ENCODE assay signal across 8 cellular contexts in the genomic region with DNA sequence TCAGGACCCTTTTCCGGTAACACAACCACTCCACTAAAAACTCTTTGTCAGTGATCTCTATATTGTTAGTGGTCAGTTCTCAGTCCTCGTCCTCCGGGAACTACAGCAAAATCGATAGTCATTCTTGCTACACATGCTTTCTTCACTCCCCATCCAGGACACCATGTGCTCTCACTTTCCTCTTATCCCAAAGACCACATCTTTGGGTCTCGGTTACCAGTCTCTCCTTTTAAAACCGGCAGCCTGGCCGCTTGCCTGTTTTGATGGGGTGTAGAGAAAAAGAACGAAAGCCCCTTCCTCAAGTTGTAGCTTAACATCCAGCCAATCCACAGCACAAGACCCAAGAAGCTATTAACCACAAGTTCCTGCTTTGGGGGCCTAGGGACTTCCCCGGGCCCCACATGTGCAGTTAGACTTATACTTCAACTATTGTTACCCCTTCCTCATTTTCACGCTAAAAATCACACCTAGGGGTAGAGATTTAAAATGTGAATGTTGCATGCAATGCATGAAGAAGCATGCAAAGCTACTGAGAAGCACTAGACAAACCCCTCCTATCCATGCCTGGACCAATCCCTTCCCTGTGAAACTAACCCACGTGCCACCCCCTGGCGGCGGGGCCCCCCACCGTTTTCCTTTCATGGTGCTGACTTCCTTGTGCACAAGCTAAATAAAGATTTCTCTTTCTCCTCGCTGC. TPM values are rescaled to one million over a fixed set of nuclear protein-coding genes. Genes with fewer than 3 reads are reported as not detected.
DNase-seq lines count a peak whose midpoint lies in the region; ATAC-seq and TF ChIP-seq lines count a peak whose summit lies in the region.

No MANE protein-coding gene starts in this region.

- intact Hi-C loops in CD4-positive, alpha-beta memory T cell (cut with micrococcal nuclease): no loop called here

- peak; percentile 26 to 69 (median 33) for DNase-seq in CD4-positive, alpha-beta memory T cell
- DNase-seq in NOMO-1 treated with DMSO at 0.1 percent for 48 hours (lab: John Stamatoyannopoulos, UW; ENCODE audit: unreplicated experiment) (peak; percentile 93), neural crest cell (ENCODE audit: low read depth, low spot score) (no peak), SHP77 (lab: John Stamatoyannopoulos, UW) (no peak), COLO829 (ENCODE audit: low spot score) (no peak)
- DNase-seq in activated naive CD4-positive, alpha-beta T cell treated with anti-CD3 and anti-CD28 coated beads, Interleukin-2, amount 10 ng/mL, durations not matched to agents 7 days and 5 days: peak; percentile 61

- peak overlapping the region in 1 of 2 donors; percentile 63 for H3K4me3 ChIP-seq in CD4-positive, alpha-beta memory T cell (ENCODE audit: low read length in 2 of 2)

- H3K27ac ChIP-seq in CD4-positive, alpha-beta memory T cell (ENCODE audit: low read depth, low read length): peak overlapping the region; percentile 83

- POLR2A ChIA-PET in CD4-positive, alpha-beta memory T cell (lab: Charles Lee; ENCODE audit: partially characterized antibody): interaction anchor here (1.1 to 4.1 kb wide), 7 partner anchors 16 to 78 kb away, joined by 3 to 34 read pairs (median 8); partner anchors contain the start of gene BRSK2

- H3K9me3 Mint-ChIP-seq in CD4-positive, alpha-beta memory T cell: peaks cover 0 to 7% (median under 1%) of the 10 kb centered on the region in 8 donors
- H3K9me3 Mint-ChIP-seq in activated naive CD4-positive, alpha-beta T cell treated with anti-CD3 and anti-CD28 coated beads, Interleukin-2, amount 10 ng/mL, durations not matched to agents 7 days and 5 days: peaks cover 16% of the 10 kb centered on the region
- H3K9me3 Mint-ChIP-seq in neural crest cell: peaks cover 19% of the 10 kb centered on the region

- H3K36me3 Mint-ChIP-seq in CD4-positive, alpha-beta memory T cell: peaks cover 0 to 10% of the 10 kb centered on the region in 2 donors
- peaks cover 9% of the 10 kb centered on the region for H3K36me3 Mint-ChIP-seq in activated naive CD4-positive, alpha-beta T cell treated with anti-CD3 and anti-CD28 coated beads, Interleukin-2, amount 10 ng/mL, durations not matched to agents 7 days and 5 days
- peaks cover 10% of the 10 kb centered on the region for H3K36me3 Mint-ChIP-seq in neural crest cell (ENCODE audit: low read depth)

- peaks cover 45% of the 10 kb centered on the region for H3K4me1 ChIP-seq in CD4-positive, alpha-beta memory T cell (ENCODE audit: insufficient read depth, low read length)

- peaks cover 0 to 1% of the 10 kb centered on the region in 2 donors for H3K27me3 Mint-ChIP-seq in CD4-positive, alpha-beta memory T cell
- peaks cover 36% of the 10 kb centered on the region for H3K27me3 Mint-ChIP-seq in activated naive CD4-positive, alpha-beta T cell treated with anti-CD3 and anti-CD28 coated beads, Interleukin-2, amount 10 ng/mL, durations not matched to agents 7 days and 5 days
- peaks cover 23% of the 10 kb centered on the region for H3K27me3 Mint-ChIP-seq in neural crest cell (ENCODE audit: low read depth)

- H3K4me3 Mint-ChIP-seq in CD4-positive, alpha-beta memory T cell: peak overlapping the region; percentile 83 to 91 (median 87)
- H3K4me3 Mint-ChIP-seq in activated naive CD4-positive, alpha-beta T cell treated with anti-CD3 and anti-CD28 coated beads, Interleukin-2, amount 10 ng/mL, durations not matched to agents 7 days and 5 days: peak overlapping the region; percentile 81
- H3K4me3 Mint-ChIP-seq in neural crest cell: peak overlapping the region; percentile 87

- H3K27me3 ChIP-seq in CD4-positive, alpha-beta memory T cell (ENCODE audit: insufficient read depth, low read length): no peaks in the 10 kb centered on the region

- H3K27ac Mint-ChIP-seq in CD4-positive, alpha-beta memory T cell: peak overlapping the region; percentile 63 to 98 (median 94)
- peak overlapping the region; percentile 79 for H3K27ac Mint-ChIP-seq in activated naive CD4-positive, alpha-beta T cell treated with anti-CD3 and anti-CD28 coated beads, Interleukin-2, amount 10 ng/mL, durations not matched to agents 7 days and 5 days
- no peak overlapping the region for H3K27ac Mint-ChIP-seq in neural crest cell (ENCODE audit: unreplicated experiment)

- peaks cover 17 to 43% (median 33%) of the 10 kb centered on the region in 4 donors for H3K4me1 Mint-ChIP-seq in CD4-positive, alpha-beta memory T cell
- H3K4me1 Mint-ChIP-seq in activated naive CD4-positive, alpha-beta T cell treated with anti-CD3 and anti-CD28 coated beads, Interleukin-2, amount 10 ng/mL, durations not matched to agents 7 days and 5 days: peaks cover 36% of the 10 kb centered on the region
- peaks cover 12% of the 10 kb centered on the region for H3K4me1 Mint-ChIP-seq in neural crest cell

- H3K9me3 ChIP-seq in CD4-positive, alpha-beta memory T cell (ENCODE audit: control insufficient read depth in 1 of 2, low read length in 2 of 2): no peaks in the 10 kb centered on the region

- ATAC-seq in GM21723 (IDR thresholded peaks at IDR 0.05; ENCODE audit: unreplicated experiment) (no peak), HG03039 (IDR thresholded peaks at IDR 0.05; ENCODE audit: unreplicated experiment) (no peak)

- no peak for TF ChIP-seq CTCF in neural crest cell (conservative IDR thresholded peaks at IDR 0.05)

- no peaks in the 10 kb centered on the region for H3K36me3 ChIP-seq in CD4-positive, alpha-beta memory T cell (ENCODE audit: insufficient read depth, low read length)

- CTCF ChIA-PET in CD4-positive, alpha-beta memory T cell (lab: Charles Lee; ENCODE audit: partially characterized antibody): interaction anchor here (1.0 to 1.6 kb wide), 2 partner anchors 9 to 263 kb away, joined by 3 read pairs; no protein-coding TSS in a partner anchor
- CTCF ChIA-PET in activated naive CD4-positive, alpha-beta T cell treated with anti-CD3 and anti-CD28 coated beads, Interleukin-2, amount 10 ng/mL, durations not matched to agents 7 days and 5 days (lab: Charles Lee): interaction anchor here (1.1 kb wide), 1 partner anchor 10 kb away, joined by 3 read pairs; no protein-coding TSS in a partner anchor

RNA-seq across cellular contexts. Expression of gene TOLLIP, which starts 1.5 kb away (rescaled TPM):
- total RNA-seq in CD4-positive, alpha-beta memory T cell: 10 to 100 TPM; 49.3 to 51.4 TPM
- 10 to 100 TPM; 29.8 to 34.0 TPM for polyA plus RNA-seq in CD4-positive, alpha-beta memory T cell
- 38.0 and 40.3 TPM in 2 replicates for total RNA-seq in neural crest cell

Comparison
In these comparisons a context has a peak if more than half of its experiments do, and no peak if none do; other contexts are left out.
1. DNase-seq: peak in CD4-positive, alpha-beta memory T cell (5 of 5), NOMO-1 treated with DMSO at 0.1 percent for 48 hours (single experiment) and activated naive CD4-positive, alpha-beta T cell treated with anti-CD3 and anti-CD28 coated beads, Interleukin-2, amount 10 ng/mL, durations not matched to agents 7 days and 5 days (single experiment); none in neural crest cell (single experiment), SHP77 (0 of 2) and COLO829 (single experiment).
2. Peak in every context shown above with its lines, with median percentiles within 50 percentile points of each other: H3K4me3 Mint-ChIP-seq.